ENCODE assay signal across 19 cellular contexts in genomic region chr12:3686463-3686862, GRCh38.
"Had no signal": no experiment of that assay in that cellular context is flagged by ENCODE, and none has a peak within 500 bp of the region (broad histone marks: within the 10 kb centered on the region; RNA-seq: fewer than 3 reads in every experiment).

No MANE protein-coding gene starts in this region.

- H3K27ac Mint-ChIP-seq: activated CD4-positive, alpha-beta memory T cell treated with anti-CD3 and anti-CD28 coated beads, Interleukin-2, amount 10 ng/mL, durations not matched to agents 7 days and 5 days; activated naive CD8-positive, alpha-beta T cell treated with anti-CD3 and anti-CD28 coated beads for 36 hours; nephron progenitor cell; stimulated activated memory B cell treated with anti-CD40 and anti-IgM and Interleukin-4, amounts not matched to agents 10 μg/mL and 1 μg/mL and 100 μg/mL, for 72 hours; WTC11 had no signal

- H3K27ac ChIP-seq: stomach, suprapubic skin, tibial nerve had no signal

- H3K27me3 ChIP-seq: stomach, suprapubic skin, tibial nerve had no signal

- H3K4me3 Mint-ChIP-seq: activated CD4-positive, alpha-beta memory T cell treated with anti-CD3 and anti-CD28 coated beads, Interleukin-2, amount 10 ng/mL, durations not matched to agents 7 days and 5 days; activated naive CD8-positive, alpha-beta T cell treated with anti-CD3 and anti-CD28 coated beads for 36 hours; nephron progenitor cell; stimulated activated memory B cell treated with anti-CD40 and anti-IgM and Interleukin-4, amounts not matched to agents 10 μg/mL and 1 μg/mL and 100 μg/mL, for 72 hours; WTC11 had no signal

- H3K9me3 ChIP-seq: suprapubic skin had no signal

- H3K4me1 Mint-ChIP-seq: stimulated activated memory B cell treated with anti-CD40 and anti-IgM and Interleukin-4, amounts not matched to agents 10 μg/mL and 1 μg/mL and 100 μg/mL, for 72 hours; WTC11 had no signal

- H3K4me3 ChIP-seq: stomach, suprapubic skin, tibial nerve had no signal

- ATAC-seq: sciatic nerve; stimulated activated memory B cell treated with anti-CD40 and anti-IgM and Interleukin-4, amounts not matched to agents 10 μg/mL and 1 μg/mL and 100 μg/mL, for 72 hours; WTC11 had no signal

- H3K4me1 ChIP-seq: suprapubic skin had no signal

- H3K36me3 Mint-ChIP-seq: WTC11 had no signal

- DNase-seq: activated CD4-positive, alpha-beta memory T cell treated with anti-CD3 and anti-CD28 coated beads, Interleukin-2, amount 10 ng/mL, durations not matched to agents 7 days and 5 days; activated CD4-positive, alpha-beta T cell treated with anti-CD3 and anti-CD28 coated beads for 4 hours; activated naive CD4-positive, alpha-beta T cell treated with Interleukin-2 at 50 U/mL for 16 hours; activated naive CD8-positive, alpha-beta T cell treated with anti-CD3 and anti-CD28 coated beads for 36 hours; amygdala; foreskin fibroblast; left ventricle myocardium superior; nephron progenitor cell; occipital lobe; small intestine; stimulated activated CD4-positive, alpha-beta T cell treated with anti-CD3 and anti-CD28 coated beads, Interleukin-2, amount 100 ng/mL, for 24 hours; stomach; T-helper 1 cell; T-helper 9 cell had no signal

- H3K9me3 Mint-ChIP-seq: stimulated activated memory B cell treated with anti-CD40 and anti-IgM and Interleukin-4, amounts not matched to agents 10 μg/mL and 1 μg/mL and 100 μg/mL, for 72 hours had no signal

- H3K36me3 ChIP-seq: stomach, suprapubic skin, tibial nerve had no signal

- H3K27me3 Mint-ChIP-seq: activated CD4-positive, alpha-beta memory T cell treated with anti-CD3 and anti-CD28 coated beads, Interleukin-2, amount 10 ng/mL, durations not matched to agents 7 days and 5 days; activated naive CD8-positive, alpha-beta T cell treated with anti-CD3 and anti-CD28 coated beads for 36 hours; stimulated activated memory B cell treated with anti-CD40 and anti-IgM and Interleukin-4, amounts not matched to agents 10 μg/mL and 1 μg/mL and 100 μg/mL, for 72 hours had no signal
